Comparison of ENCODE assay signal across 9 cellular contexts in the genomic region with DNA sequence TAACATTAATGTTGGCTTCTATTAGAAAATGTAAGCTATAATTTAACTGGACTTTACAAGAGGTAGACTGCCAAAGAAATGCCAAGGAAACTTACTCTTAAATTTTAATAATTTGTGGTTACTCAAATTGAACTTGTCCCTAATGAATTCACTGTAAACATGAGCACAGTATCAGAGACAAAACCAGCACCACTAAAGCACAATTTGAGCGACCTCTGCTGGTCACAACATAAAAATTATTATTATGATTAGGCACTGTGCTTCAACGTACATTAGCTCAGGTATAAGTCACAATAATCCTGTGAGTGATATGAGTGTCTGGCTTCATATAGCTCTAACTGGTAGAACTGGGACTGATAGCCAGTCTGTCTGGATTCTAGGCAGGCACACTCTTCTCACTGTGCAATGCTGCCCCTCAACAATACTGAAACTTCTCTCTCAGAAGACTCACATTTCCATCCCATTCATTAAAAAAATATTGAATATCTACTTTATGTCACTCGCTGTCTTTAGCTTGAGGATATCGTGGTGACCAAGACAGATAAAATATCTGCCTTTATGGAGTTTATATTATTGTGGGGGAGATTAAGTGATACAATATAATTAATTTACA. TPM values are rescaled to one million over a fixed set of nuclear protein-coding genes. Genes with fewer than 3 reads are reported as not detected.
DNase-seq lines count a peak whose midpoint lies in the region; ATAC-seq, FAIRE-seq and TF ChIP-seq lines count a peak whose summit lies in the region.
"Had no signal": no experiment of that assay in that cellular context is flagged by ENCODE, and none has a peak within 500 bp of the region (broad histone marks: within the 10 kb centered on the region; RNA-seq: fewer than 3 reads in every experiment).

No MANE protein-coding gene starts in this region.

- no peak overlapping the region for H3K27ac Mint-ChIP-seq in natural killer cell

- H3K27me3 ChIP-seq in breast epithelium, result no peaks in the 10 kb centered on the region
- H3K27me3 ChIP-seq: BLaER1 treated with 17β-estradiol and CSF1 and Interleukin-3, amounts not matched to agents 10 nM and 100 nM had no signal

- H3K36me3 Mint-ChIP-seq in natural killer cell, result peaks cover 6% of the 10 kb centered on the region

- H3K27me3 Mint-ChIP-seq in natural killer cell (ENCODE audit: low read depth in 2 of 2), result no peaks in the 10 kb centered on the region

- H3K4me3 Mint-ChIP-seq in natural killer cell, result no peak overlapping the region

- intact Hi-C loops in breast epithelium (cut with DNase I; ENCODE audit: low total_unique reads) (no loop called here), natural killer cell (cut with micrococcal nuclease) (loop anchor here (1.0 kb wide), 1 partner anchor 156 kb away; no protein-coding TSS in a partner anchor)

- no peaks in the 10 kb centered on the region for H3K4me1 ChIP-seq in breast epithelium
- H3K4me1 ChIP-seq: BLaER1 treated with 17β-estradiol and CSF1 and Interleukin-3, amounts not matched to agents 10 nM and 100 nM had no signal

- no peak overlapping the region for H3K27ac ChIP-seq in breast epithelium
- H3K27ac ChIP-seq: BLaER1 treated with 17β-estradiol and CSF1 and Interleukin-3, amounts not matched to agents 10 nM and 100 nM had no signal

- DNase-seq in DMS153 treated with DMSO at 0.1 percent for 48 hours (lab: John Stamatoyannopoulos, UW; ENCODE audit: unreplicated experiment) (peak; percentile 14), DMS153 (lab: John Stamatoyannopoulos, UW) (no peak), LHCN-M2 (ENCODE audit: low read depth) (peak; percentile 58), breast epithelium (ENCODE audit: low spot score in 2 of 2) (no peak), natural killer cell (no peak), frontal cortex (ENCODE audit: low spot score in 2 of 2) (no peak), NCI-H1694 treated with DMSO at 0.1 percent for 48 hours (lab: John Stamatoyannopoulos, UW) (no peak)

- no peak for FAIRE-seq in frontal cortex (lab: Jason Lieb, UNC)

- ATAC-seq in GM21619 (IDR thresholded peaks at IDR 0.05; ENCODE audit: unreplicated experiment) (peak; percentile 93), natural killer cell (peak; percentile 69 to 71 (median 70))

- no peak for TF ChIP-seq POLR2A in breast epithelium (IDR thresholded peaks at IDR 0.05)

- no peak overlapping the region for H3K4me3 ChIP-seq in breast epithelium
- H3K4me3 ChIP-seq: BLaER1 treated with 17β-estradiol and CSF1 and Interleukin-3, amounts not matched to agents 10 nM and 100 nM had no signal

- TF ChIP-seq CTCF in breast epithelium (IDR thresholded peaks at IDR 0.05), result peak in 2 of 3 donors; percentile 36 to 48
- TF ChIP-seq CTCF in natural killer cell (IDR thresholded peaks at IDR 0.05), result peak; percentile 59

- H3K9me3 ChIP-seq in breast epithelium, result no peaks in the 10 kb centered on the region
- H3K9me3 ChIP-seq: BLaER1 treated with 17β-estradiol and CSF1 and Interleukin-3, amounts not matched to agents 10 nM and 100 nM had no signal

- no peaks in the 10 kb centered on the region for H3K4me1 Mint-ChIP-seq in natural killer cell

- H3K9me3 Mint-ChIP-seq in natural killer cell, result no peaks in the 10 kb centered on the region

- no peaks in the 10 kb centered on the region for H3K36me3 ChIP-seq in breast epithelium

RNA-seq across cellular contexts. Expression of gene NUDT6, which starts 8.0 kb away (rescaled TPM):
- total RNA-seq in LHCN-M2 (2014; rRNA removed) (11.3 and 14.1 TPM in 2 replicates), breast epithelium (10 to 100 TPM in 1 of 3 donors, 1 to 10 TPM in 2; 8.2 to 10.8 (median 8.5) TPM), natural killer cell (1 to 10 TPM; 3.0 to 4.1 (median 3.0) TPM), frontal cortex (6.9 TPM)
- polyA plus RNA-seq in LHCN-M2 (2012), result 7.5 TPM

Comparison
In these comparisons a context has a peak if more than half of its experiments do, and no peak if none do; other contexts are left out.
1. DNase-seq: peak in DMS153 treated with DMSO at 0.1 percent for 48 hours (single experiment) and LHCN-M2 (single experiment); none in DMS153 (single experiment), breast epithelium (0 of 2), natural killer cell (single experiment), frontal cortex (0 of 2) and NCI-H1694 treated with DMSO at 0.1 percent for 48 hours (single experiment).